16 cellular contexts compared by ENCODE assay signal in genomic region chr12:50120953-50121352, GRCh38. TPM values are rescaled to one million over a fixed set of nuclear protein-coding genes. Genes with fewer than 3 reads are reported as not detected.
DNase-seq lines count a peak whose midpoint lies in the region; ATAC-seq and TF ChIP-seq lines count a peak whose summit lies in the region.
"Had no signal": no experiment of that assay in that cellular context is flagged by ENCODE, and none has a peak within 500 bp of the region (broad histone marks: within the 10 kb centered on the region; RNA-seq: fewer than 3 reads in every experiment).

No MANE protein-coding gene starts in this region.

- no peak for TF ChIP-seq EP300 in sigmoid colon (IDR thresholded peaks at IDR 0.05)

- H3K36me3 Mint-ChIP-seq in activated T-cell treated with anti-CD3 and anti-CD28 coated beads, Interleukin-2, amount 50 U/mL, for 24 hours (ENCODE audit: low read depth) = peaks cover 90% of the 10 kb centered on the region
- H3K36me3 Mint-ChIP-seq in CD4-positive, alpha-beta T cell (ENCODE audit: low read depth) = peaks cover 85% of the 10 kb centered on the region

- H3K9me3 ChIP-seq in CD4-positive, alpha-beta T cell (ENCODE audit: control insufficient read depth, low read length) = no peaks in the 10 kb centered on the region
- H3K9me3 ChIP-seq in sigmoid colon = no peaks in the 10 kb centered on the region
- H3K9me3 ChIP-seq: BLaER1 had no signal

- H3K4me3 ChIP-seq in coronary artery (no peak overlapping the region), sigmoid colon (no peak overlapping the region)
- H3K4me3 ChIP-seq: BLaER1 had no signal

- ATAC-seq in CD4-positive, alpha-beta T cell (ENCODE audit: poor library complexity) = no peak
- ATAC-seq in HG03342 (IDR thresholded peaks at IDR 0.05; ENCODE audit: unreplicated experiment) = no peak
- no peak for ATAC-seq in GM18498 (IDR thresholded peaks at IDR 0.05; ENCODE audit: unreplicated experiment)
- no peak for ATAC-seq in GM18868 (IDR thresholded peaks at IDR 0.05; ENCODE audit: unreplicated experiment)

- intact Hi-C loops in CD4-positive, alpha-beta T cell (cut with DNase I, micrococcal nuclease) = no loop called here
- intact Hi-C loops in sigmoid colon (cut with DNase I) = no loop called here

- no peaks in the 10 kb centered on the region for H3K27me3 ChIP-seq in CD4-positive, alpha-beta T cell (ENCODE audit: control insufficient read depth, insufficient read depth, low read length)
- H3K27me3 ChIP-seq in sigmoid colon = no peaks in the 10 kb centered on the region
- H3K27me3 ChIP-seq: BLaER1 had no signal

- POLR2A ChIA-PET in CD4-positive, alpha-beta T cell (lab: Charles Lee) = interaction anchor here (0.6 to 3.0 kb wide), 2 partner anchors 9 to 36 kb away, joined by 3 to 18 read pairs; partner anchors contain the start of gene COX14

- no peak for DNase-seq in activated T-cell treated with anti-CD3 and anti-CD28 coated beads, Interleukin-2, amount 50 U/mL, for 24 hours
- DNase-seq in activated T-cell treated with anti-CD3 and anti-CD28 coated beads for 4 hours = no peak
- DNase-seq in CD4-positive, alpha-beta T cell = no peak
- peak; percentile 47 for DNase-seq in coronary artery (ENCODE audit: low spot score)
- DNase-seq in sigmoid colon = peak; percentile 37
- DNase-seq: 8988T, AML-193, DMS53, GF-D8, HCEC 1CT, HFFc6 had no signal

- no peak overlapping the region for H3K27ac ChIP-seq in CD4-positive, alpha-beta T cell (ENCODE audit: low read depth, low read length)
- H3K27ac ChIP-seq in coronary artery = no peak overlapping the region
- H3K27ac ChIP-seq in sigmoid colon = no peak overlapping the region
- H3K27ac ChIP-seq: BLaER1 had no signal

- no peak for TF ChIP-seq CTCF in CD4-positive, alpha-beta T cell (IDR thresholded peaks at IDR 0.05)
- TF ChIP-seq CTCF in coronary artery (IDR thresholded peaks at IDR 0.05) (no peak), sigmoid colon (IDR thresholded peaks at IDR 0.05) (no peak)

- no peak overlapping the region for H3K4me3 Mint-ChIP-seq in activated T-cell treated with anti-CD3 and anti-CD28 coated beads, Interleukin-2, amount 50 U/mL, for 24 hours
- no peak overlapping the region for H3K4me3 Mint-ChIP-seq in CD4-positive, alpha-beta T cell
- H3K4me3 Mint-ChIP-seq: HFFc6 had no signal

- TF ChIP-seq POLR2A in sigmoid colon (IDR thresholded peaks at IDR 0.05) = no peak

- WGBS in sigmoid colon, 2 donors = 35 to 85% methylated on average over 3 of the region's 3 CpGs

- CTCF ChIA-PET in CD4-positive, alpha-beta T cell (lab: Charles Lee) = interaction anchor here (0.6 to 1.3 kb wide), 2 partner anchors 9 to 11 kb away, joined by 4 to 6 read pairs; partner anchors contain the start of gene COX14

- H3K4me1 Mint-ChIP-seq in activated T-cell treated with anti-CD3 and anti-CD28 coated beads, Interleukin-2, amount 50 U/mL, for 24 hours (ENCODE audit: low read depth) = peaks cover 41% of the 10 kb centered on the region
- peaks cover 48% of the 10 kb centered on the region for H3K4me1 Mint-ChIP-seq in CD4-positive, alpha-beta T cell (ENCODE audit: low read depth)

- H3K9me3 Mint-ChIP-seq in activated T-cell treated with anti-CD3 and anti-CD28 coated beads, Interleukin-2, amount 50 U/mL, for 24 hours = no peaks in the 10 kb centered on the region
- no peaks in the 10 kb centered on the region for H3K9me3 Mint-ChIP-seq in CD4-positive, alpha-beta T cell
- H3K9me3 Mint-ChIP-seq: HFFc6 had no signal

- peaks cover 0 to 23% (median 12%) of the 10 kb centered on the region in 4 donors for H3K4me1 ChIP-seq in sigmoid colon

- no peaks in the 10 kb centered on the region for H3K27me3 Mint-ChIP-seq in activated T-cell treated with anti-CD3 and anti-CD28 coated beads, Interleukin-2, amount 50 U/mL, for 24 hours
- H3K27me3 Mint-ChIP-seq in CD4-positive, alpha-beta T cell = no peaks in the 10 kb centered on the region

- H3K27ac Mint-ChIP-seq in activated T-cell treated with anti-CD3 and anti-CD28 coated beads, Interleukin-2, amount 50 U/mL, for 24 hours = peak overlapping the region; percentile 24
- H3K27ac Mint-ChIP-seq in CD4-positive, alpha-beta T cell = peak overlapping the region; percentile 67
- H3K27ac Mint-ChIP-seq: HFFc6 had no signal

- H3K36me3 ChIP-seq in sigmoid colon = peaks cover 0 to 67% (median 18%) of the 10 kb centered on the region in 4 donors

RNA-seq across cellular contexts. Expression of gene COX14, which starts 8.9 kb away (rescaled TPM):
- total RNA-seq in CD4-positive, alpha-beta T cell = 10 to 100 TPM; 51.1 to 52.8 TPM
- total RNA-seq in sigmoid colon = 100 to 1,000 TPM in 1 of 4 donors, 10 to 100 TPM in 3; 87.8 to 179 (median 93.8) TPM
- polyA plus RNA-seq in sigmoid colon = 100 to 1,000 TPM; 124 to 266 (median 187) TPM

RNA-seq across cellular contexts. Expression of gene GPD1, which starts 17.1 kb away (rescaled TPM):
- under 1 TPM; 0.41 to 0.47 TPM for total RNA-seq in CD4-positive, alpha-beta T cell
- 10 to 100 TPM in 1 of 4 donors, 1 to 10 TPM in 1, under 1 TPM in 2; 0.55 to 59.6 (median 1.5) TPM for total RNA-seq in sigmoid colon
- 10 to 100 TPM in 1 of 3 donors, 1 to 10 TPM in 2; 3.0 to 19.8 (median 3.6) TPM for polyA plus RNA-seq in sigmoid colon
- total RNA-seq: H4 had no signal

RNA-seq across cellular contexts. Expression of gene SMARCD1, which starts 35.8 kb away (rescaled TPM):
- 10 to 100 TPM; 78.9 to 80.0 TPM for total RNA-seq in CD4-positive, alpha-beta T cell
- total RNA-seq in sigmoid colon = 10 to 100 TPM; 22.4 to 64.8 (median 39.2) TPM
- polyA plus RNA-seq in sigmoid colon = 10 to 100 TPM; 16.0 to 26.4 (median 24.1) TPM

RNA-seq across cellular contexts. Expression of gene CERS5, which starts 46.2 kb away (rescaled TPM):
- total RNA-seq in CD4-positive, alpha-beta T cell = 10 to 100 TPM; 42.3 to 44.5 TPM
- total RNA-seq in sigmoid colon = 10 to 100 TPM; 21.7 to 29.1 (median 23.3) TPM
- polyA plus RNA-seq in sigmoid colon = 10 to 100 TPM in 1 of 3 donors, 1 to 10 TPM in 2; 4.8 to 25.9 (median 5.3) TPM

Comparison
In these comparisons a context has a peak if more than half of its experiments do, and no peak if none do; other contexts are left out.
1. DNase-seq: peak in coronary artery (single experiment) and sigmoid colon (single experiment); none in activated T-cell treated with anti-CD3 and anti-CD28 coated beads, Interleukin-2, amount 50 U/mL, for 24 hours (single experiment), activated T-cell treated with anti-CD3 and anti-CD28 coated beads for 4 hours (single experiment) and CD4-positive, alpha-beta T cell (0 of 10).